ENCODE assay signal across 12 cellular contexts in genomic region chr12:25135531-25136154, GRCh38.
DNase-seq lines count a peak whose midpoint lies in the region; ATAC-seq and TF ChIP-seq lines count a peak whose summit lies in the region.
"Had no signal": no experiment of that assay in that cellular context is flagged by ENCODE, and none has a peak within 500 bp of the region (broad histone marks: within the 10 kb centered on the region; RNA-seq: fewer than 3 reads in every experiment).

No MANE protein-coding gene starts in this region.

- H3K27me3 ChIP-seq in WERI-Rb-1 (ENCODE audit: insufficient read depth, low read depth, severe bottlenecking) = no peaks in the 10 kb centered on the region
- H3K27me3 ChIP-seq: testis had no signal

- no peaks in the 10 kb centered on the region for H3K9me3 ChIP-seq in WERI-Rb-1 (ENCODE audit: severe bottlenecking)
- H3K9me3 ChIP-seq: testis had no signal

- ATAC-seq in HG02571 (IDR thresholded peaks at IDR 0.05; ENCODE audit: unreplicated experiment) (no peak), GM19455 (IDR thresholded peaks at IDR 0.05; ENCODE audit: unreplicated experiment) (no peak)

- DNase-seq in activated CD4-positive, alpha-beta T cell treated with anti-CD3 and anti-CD28 coated beads for 48 hours = peak; percentile 53
- no peak for DNase-seq in activated CD4-positive, alpha-beta T cell treated with anti-CD3 and anti-CD28 coated beads for 4 hours
- DNase-seq in NCI-H1105 (lab: John Stamatoyannopoulos, UW) = peak; percentile 39
- peak; percentile 66 for DNase-seq in WERI-Rb-1
- DNase-seq in retinal pigment epithelial cell (ENCODE audit: low read depth) = no peak
- no peak for DNase-seq in NCI-H2227 (lab: John Stamatoyannopoulos, UW; ENCODE audit: unreplicated experiment)
- DNase-seq: activated gamma-delta T cell, dermis blood vessel endothelial cell, NCI-H510A, testis had no signal

- no peak overlapping the region for H3K27ac ChIP-seq in WERI-Rb-1
- H3K27ac ChIP-seq: testis had no signal

- peak; percentile 31; the same call in 1 of the 2 replicates for TF ChIP-seq CTCF in WERI-Rb-1 (IDR thresholded peaks at IDR 0.05; ENCODE audit: low read depth, low read length)
- TF ChIP-seq CTCF in retinal pigment epithelial cell (conservative IDR thresholded peaks at IDR 0.05; ENCODE audit: low read depth, low read length) = peak; percentile 5

- H3K36me3 ChIP-seq in WERI-Rb-1 = no peaks in the 10 kb centered on the region

- H3K4me3 ChIP-seq in WERI-Rb-1 (ENCODE audit: low read depth, low read length) (no peak overlapping the region), retinal pigment epithelial cell (ENCODE audit: low read length) (no peak overlapping the region)
- H3K4me3 ChIP-seq: testis had no signal

Comparison
In these comparisons a context has a peak if more than half of its experiments do, and no peak if none do; other contexts are left out.
1. DNase-seq: peak in activated CD4-positive, alpha-beta T cell treated with anti-CD3 and anti-CD28 coated beads for 48 hours (single experiment), NCI-H1105 (single experiment) and WERI-Rb-1 (single experiment); none in activated CD4-positive, alpha-beta T cell treated with anti-CD3 and anti-CD28 coated beads for 4 hours (0 of 2), retinal pigment epithelial cell (single experiment) and NCI-H2227 (single experiment).